ENCODE assay signal across 1 cellular context in the genomic region with DNA sequence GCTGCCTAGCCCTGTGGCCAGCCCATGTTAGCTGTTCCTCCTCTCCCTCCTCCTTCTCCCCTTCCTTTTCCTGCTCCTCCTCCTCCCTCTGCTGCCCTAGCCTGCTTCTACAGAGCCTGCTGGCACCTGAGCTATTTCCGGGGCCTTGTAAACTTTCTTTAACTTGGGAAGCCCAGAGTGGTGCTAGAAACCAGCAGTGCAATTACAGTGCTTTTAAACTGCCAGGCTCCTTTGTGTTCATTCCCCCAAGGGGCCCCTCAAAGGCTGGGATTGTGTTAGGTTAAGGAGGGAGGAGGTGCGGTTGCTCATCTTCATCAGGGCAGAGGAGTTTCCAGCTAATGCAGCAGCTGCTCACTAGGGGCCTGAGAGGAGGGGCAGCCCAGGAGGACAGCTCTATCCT.
TF ChIP-seq lines count a peak whose summit lies in the region.

No MANE protein-coding gene starts in this region.

TF ChIP-seq in GM23338, 12 proteins besides CTCF, POLR2A, EP300 and RAD21 (continued from another document):
- TF ChIP-seq, protein P1, sequence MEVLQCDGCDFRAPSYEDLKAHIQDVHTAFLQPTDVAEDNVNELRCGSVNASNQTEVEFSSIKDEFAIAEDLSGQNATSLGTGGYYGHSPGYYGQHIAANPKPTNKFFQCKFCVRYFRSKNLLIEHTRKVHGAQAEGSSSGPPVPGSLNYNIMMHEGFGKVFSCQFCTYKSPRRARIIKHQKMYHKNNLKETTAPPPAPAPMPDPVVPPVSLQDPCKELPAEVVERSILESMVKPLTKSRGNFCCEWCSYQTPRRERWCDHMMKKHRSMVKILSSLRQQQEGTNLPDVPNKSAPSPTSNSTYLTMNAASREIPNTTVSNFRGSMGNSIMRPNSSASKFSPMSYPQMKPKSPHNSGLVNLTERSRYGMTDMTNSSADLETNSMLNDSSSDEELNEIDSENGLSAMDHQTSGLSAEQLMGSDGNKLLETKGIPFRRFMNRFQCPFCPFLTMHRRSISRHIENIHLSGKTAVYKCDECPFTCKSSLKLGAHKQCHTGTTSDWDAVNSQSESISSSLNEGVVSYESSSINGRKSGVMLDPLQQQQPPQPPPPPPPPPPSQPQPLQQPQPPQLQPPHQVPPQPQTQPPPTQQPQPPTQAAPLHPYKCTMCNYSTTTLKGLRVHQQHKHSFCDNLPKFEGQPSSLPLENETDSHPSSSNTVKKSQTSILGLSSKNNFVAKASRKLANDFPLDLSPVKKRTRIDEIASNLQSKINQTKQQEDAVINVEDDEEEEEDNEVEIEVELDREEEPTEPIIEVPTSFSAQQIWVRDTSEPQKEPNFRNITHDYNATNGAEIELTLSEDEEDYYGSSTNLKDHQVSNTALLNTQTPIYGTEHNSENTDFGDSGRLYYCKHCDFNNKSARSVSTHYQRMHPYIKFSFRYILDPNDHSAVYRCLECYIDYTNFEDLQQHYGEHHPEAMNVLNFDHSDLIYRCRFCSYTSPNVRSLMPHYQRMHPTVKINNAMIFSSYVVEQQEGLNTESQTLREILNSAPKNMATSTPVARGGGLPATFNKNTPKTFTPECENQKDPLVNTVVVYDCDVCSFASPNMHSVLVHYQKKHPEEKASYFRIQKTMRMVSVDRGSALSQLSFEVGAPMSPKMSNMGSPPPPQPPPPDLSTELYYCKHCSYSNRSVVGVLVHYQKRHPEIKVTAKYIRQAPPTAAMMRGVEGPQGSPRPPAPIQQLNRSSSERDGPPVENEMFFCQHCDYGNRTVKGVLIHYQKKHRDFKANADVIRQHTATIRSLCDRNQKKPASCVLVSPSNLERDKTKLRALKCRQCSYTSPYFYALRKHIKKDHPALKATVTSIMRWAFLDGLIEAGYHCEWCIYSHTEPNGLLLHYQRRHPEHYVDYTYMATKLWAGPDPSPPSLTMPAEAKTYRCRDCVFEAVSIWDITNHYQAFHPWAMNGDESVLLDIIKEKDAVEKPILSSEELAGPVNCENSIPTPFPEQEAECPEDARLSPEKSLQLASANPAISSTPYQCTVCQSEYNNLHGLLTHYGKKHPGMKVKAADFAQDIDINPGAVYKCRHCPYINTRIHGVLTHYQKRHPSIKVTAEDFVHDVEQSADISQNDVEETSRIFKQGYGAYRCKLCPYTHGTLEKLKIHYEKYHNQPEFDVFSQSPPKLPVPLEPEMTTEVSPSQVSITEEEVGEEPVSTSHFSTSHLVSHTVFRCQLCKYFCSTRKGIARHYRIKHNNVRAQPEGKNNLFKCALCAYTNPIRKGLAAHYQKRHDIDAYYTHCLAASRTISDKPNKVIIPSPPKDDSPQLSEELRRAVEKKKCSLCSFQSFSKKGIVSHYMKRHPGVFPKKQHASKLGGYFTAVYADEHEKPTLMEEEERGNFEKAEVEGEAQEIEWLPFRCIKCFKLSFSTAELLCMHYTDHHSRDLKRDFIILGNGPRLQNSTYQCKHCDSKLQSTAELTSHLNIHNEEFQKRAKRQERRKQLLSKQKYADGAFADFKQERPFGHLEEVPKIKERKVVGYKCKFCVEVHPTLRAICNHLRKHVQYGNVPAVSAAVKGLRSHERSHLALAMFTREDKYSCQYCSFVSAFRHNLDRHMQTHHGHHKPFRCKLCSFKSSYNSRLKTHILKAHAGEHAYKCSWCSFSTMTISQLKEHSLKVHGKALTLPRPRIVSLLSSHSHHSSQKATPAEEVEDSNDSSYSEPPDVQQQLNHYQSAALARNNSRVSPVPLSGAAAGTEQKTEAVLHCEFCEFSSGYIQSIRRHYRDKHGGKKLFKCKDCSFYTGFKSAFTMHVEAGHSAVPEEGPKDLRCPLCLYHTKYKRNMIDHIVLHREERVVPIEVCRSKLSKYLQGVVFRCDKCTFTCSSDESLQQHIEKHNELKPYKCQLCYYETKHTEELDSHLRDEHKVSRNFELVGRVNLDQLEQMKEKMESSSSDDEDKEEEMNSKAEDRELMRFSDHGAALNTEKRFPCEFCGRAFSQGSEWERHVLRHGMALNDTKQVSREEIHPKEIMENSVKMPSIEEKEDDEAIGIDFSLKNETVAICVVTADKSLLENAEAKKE (CRISPR knock-in tag; IDR thresholded peaks at IDR 0.05) = no peak
- TF ChIP-seq, protein P2, sequence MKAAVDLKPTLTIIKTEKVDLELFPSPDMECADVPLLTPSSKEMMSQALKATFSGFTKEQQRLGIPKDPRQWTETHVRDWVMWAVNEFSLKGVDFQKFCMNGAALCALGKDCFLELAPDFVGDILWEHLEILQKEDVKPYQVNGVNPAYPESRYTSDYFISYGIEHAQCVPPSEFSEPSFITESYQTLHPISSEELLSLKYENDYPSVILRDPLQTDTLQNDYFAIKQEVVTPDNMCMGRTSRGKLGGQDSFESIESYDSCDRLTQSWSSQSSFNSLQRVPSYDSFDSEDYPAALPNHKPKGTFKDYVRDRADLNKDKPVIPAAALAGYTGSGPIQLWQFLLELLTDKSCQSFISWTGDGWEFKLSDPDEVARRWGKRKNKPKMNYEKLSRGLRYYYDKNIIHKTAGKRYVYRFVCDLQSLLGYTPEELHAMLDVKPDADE (IDR thresholded peaks at IDR 0.05) = no peak
- TF ChIP-seq ZNF114 (CRISPR knock-in tag; IDR thresholded peaks at IDR 0.05) (no peak), JUNB (IDR thresholded peaks at IDR 0.05; ENCODE audit: unreplicated experiment) (no peak), ZNF331 (CRISPR knock-in tag; IDR thresholded peaks at IDR 0.05; ENCODE audit: low read depth) (no peak)
- TF ChIP-seq, protein P3, sequence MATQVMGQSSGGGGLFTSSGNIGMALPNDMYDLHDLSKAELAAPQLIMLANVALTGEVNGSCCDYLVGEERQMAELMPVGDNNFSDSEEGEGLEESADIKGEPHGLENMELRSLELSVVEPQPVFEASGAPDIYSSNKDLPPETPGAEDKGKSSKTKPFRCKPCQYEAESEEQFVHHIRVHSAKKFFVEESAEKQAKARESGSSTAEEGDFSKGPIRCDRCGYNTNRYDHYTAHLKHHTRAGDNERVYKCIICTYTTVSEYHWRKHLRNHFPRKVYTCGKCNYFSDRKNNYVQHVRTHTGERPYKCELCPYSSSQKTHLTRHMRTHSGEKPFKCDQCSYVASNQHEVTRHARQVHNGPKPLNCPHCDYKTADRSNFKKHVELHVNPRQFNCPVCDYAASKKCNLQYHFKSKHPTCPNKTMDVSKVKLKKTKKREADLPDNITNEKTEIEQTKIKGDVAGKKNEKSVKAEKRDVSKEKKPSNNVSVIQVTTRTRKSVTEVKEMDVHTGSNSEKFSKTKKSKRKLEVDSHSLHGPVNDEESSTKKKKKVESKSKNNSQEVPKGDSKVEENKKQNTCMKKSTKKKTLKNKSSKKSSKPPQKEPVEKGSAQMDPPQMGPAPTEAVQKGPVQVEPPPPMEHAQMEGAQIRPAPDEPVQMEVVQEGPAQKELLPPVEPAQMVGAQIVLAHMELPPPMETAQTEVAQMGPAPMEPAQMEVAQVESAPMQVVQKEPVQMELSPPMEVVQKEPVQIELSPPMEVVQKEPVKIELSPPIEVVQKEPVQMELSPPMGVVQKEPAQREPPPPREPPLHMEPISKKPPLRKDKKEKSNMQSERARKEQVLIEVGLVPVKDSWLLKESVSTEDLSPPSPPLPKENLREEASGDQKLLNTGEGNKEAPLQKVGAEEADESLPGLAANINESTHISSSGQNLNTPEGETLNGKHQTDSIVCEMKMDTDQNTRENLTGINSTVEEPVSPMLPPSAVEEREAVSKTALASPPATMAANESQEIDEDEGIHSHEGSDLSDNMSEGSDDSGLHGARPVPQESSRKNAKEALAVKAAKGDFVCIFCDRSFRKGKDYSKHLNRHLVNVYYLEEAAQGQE (IDR thresholded peaks at IDR 0.05; ENCODE audit: unreplicated experiment) = no peak
